Comparison of ENCODE assay signal across 8 cellular contexts in the genomic region with DNA sequence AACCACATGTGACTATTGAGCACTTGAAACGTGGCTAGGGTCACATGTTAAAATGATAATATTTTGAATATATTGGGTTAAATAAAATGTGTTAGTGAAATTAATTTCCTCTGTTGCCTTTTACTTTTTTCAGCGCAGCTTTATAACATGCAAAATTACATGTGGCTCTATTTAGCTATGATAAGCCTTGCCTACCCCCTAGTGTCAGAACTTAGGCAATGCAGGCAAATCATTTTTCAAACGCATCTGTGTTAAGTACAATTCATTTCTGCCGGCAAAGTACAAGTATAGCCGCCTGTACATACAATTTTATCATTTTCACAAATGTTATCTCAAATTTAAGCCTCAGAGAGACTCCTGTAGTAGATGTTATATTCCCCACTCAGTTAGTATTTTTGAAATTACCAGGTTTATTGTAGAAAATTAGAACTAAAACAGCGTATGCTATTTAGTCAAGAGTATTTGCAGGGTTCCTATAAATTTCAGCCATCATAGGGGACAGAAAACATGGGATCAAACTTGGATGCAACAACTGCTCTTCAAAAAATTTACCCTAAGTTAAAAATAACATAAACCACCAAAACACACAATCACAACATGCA.
A peak's percentile ranks its signal among the peaks of the same experiment; 100 is the strongest.
DNase-seq lines count a peak whose midpoint lies in the region; ATAC-seq lines count a peak whose summit lies in the region.

No MANE protein-coding gene starts in this region.

- peak; percentile 21 for DNase-seq in DMS79 treated with DMSO at 0.1 percent for 48 hours (lab: John Stamatoyannopoulos, UW)
- no peak for DNase-seq in DMS79 (lab: John Stamatoyannopoulos, UW)
- peak; percentile 75 for DNase-seq in NCI-H748 (lab: John Stamatoyannopoulos, UW; ENCODE audit: unreplicated experiment)
- DNase-seq in amniotic stem cell (lab: John Stamatoyannopoulos, UW): peak; percentile 23
- DNase-seq in hippocampal formation (lab: John Stamatoyannopoulos, UW): peak; percentile 1 to 79
- DNase-seq in smooth muscle cell of the brain vasculature (ENCODE audit: low read depth, low spot score): peak; percentile 47

- ATAC-seq in GM19452 (IDR thresholded peaks at IDR 0.05; ENCODE audit: unreplicated experiment) (peak; percentile 61), HG03442 (IDR thresholded peaks at IDR 0.05; ENCODE audit: unreplicated experiment) (peak; percentile 79)
